27 cellular contexts compared by ENCODE assay signal in the genomic region with DNA sequence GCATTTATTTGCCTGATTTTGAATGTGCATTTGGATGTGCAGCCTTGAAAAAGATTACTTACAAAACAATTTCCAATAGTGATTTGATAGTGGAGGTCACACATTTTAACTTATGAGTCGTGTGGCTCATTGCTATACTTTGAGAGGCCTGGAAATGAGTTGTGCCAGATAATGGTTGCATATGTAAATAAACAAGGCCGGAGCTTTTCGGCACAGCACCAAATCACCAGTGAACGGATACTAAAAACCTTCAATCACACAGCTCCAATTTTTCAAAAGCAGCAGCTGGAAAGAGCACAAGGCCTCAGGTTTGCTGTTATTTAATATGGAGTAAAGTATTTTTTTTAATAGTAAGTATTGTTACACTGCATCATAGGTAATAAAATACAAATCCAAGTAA. TPM values are rescaled to one million over a fixed set of nuclear protein-coding genes. Genes with fewer than 3 reads are reported as not detected.
"Had no signal": no experiment of that assay in that cellular context is flagged by ENCODE, and none has a peak within 500 bp of the region (broad histone marks: within the 10 kb centered on the region; RNA-seq: fewer than 3 reads in every experiment).

No MANE protein-coding gene starts in this region.

- H3K36me3 Mint-ChIP-seq: mesothelial cell of epicardium, naive B cell had no signal

- H3K4me3 ChIP-seq: coronary artery, esophagus squamous epithelium, gastrocnemius medialis, heart right ventricle, left lung, lower lobe of right lung, mucosa of descending colon had no signal

- H3K27ac ChIP-seq: coronary artery, epithelial cell of prostate, esophagus squamous epithelium, gastrocnemius medialis, heart right ventricle, left lung, lower lobe of right lung had no signal

- DNase-seq: dermis blood vessel endothelial cell; effector CD8-positive, alpha-beta T cell; effector memory CD8-positive, alpha-beta T cell; endodermal cell; erythroblast; esophagus squamous epithelium; foreskin fibroblast; foreskin melanocyte; gastrocnemius medialis; glutamatergic neuron; head of caudate nucleus; heart right ventricle; hippocampal formation; left cardiac atrium; left lung; left ventricle myocardium superior; lower lobe of right lung; mucosa of descending colon; naive B cell had no signal

- ATAC-seq: effector memory CD8-positive, alpha-beta T cell; esophagus mucosa; gastrocnemius medialis; heart right ventricle; left cardiac atrium; left lung; left ventricle myocardium superior; lower lobe of right lung; mucosa of descending colon had no signal

- H3K36me3 ChIP-seq: esophagus squamous epithelium, gastrocnemius medialis, heart right ventricle, left lung, lower lobe of right lung had no signal

- H3K27ac Mint-ChIP-seq: effector memory CD8-positive, alpha-beta T cell; mesothelial cell of epicardium; naive B cell had no signal

- H3K4me1 Mint-ChIP-seq: mesothelial cell of epicardium, naive B cell had no signal

- H3K27me3 ChIP-seq: esophagus squamous epithelium, gastrocnemius medialis, heart right ventricle, left lung had no signal

- H3K9me3 Mint-ChIP-seq: effector memory CD8-positive, alpha-beta T cell; mesothelial cell of epicardium had no signal

- H3K9me3 ChIP-seq: esophagus squamous epithelium, gastrocnemius medialis, heart right ventricle, left lung, lower lobe of right lung, mucosa of descending colon had no signal

- H3K4me1 ChIP-seq: esophagus squamous epithelium, gastrocnemius medialis, left lung, lower lobe of right lung had no signal

- H3K4me3 Mint-ChIP-seq: effector memory CD8-positive, alpha-beta T cell; endodermal cell; mesothelial cell of epicardium; naive B cell had no signal

RNA-seq across cellular contexts. Expression of gene NPY5R, which starts 57.2 kb away (rescaled TPM):
- total RNA-seq: dermis blood vessel endothelial cell, esophagus mucosa, gastrocnemius medialis, glomerular endothelial cell, left ventricle myocardium superior, lower lobe of right lung, lung microvascular endothelial cell, mesothelial cell of epicardium, myocyte had no signal
- polyA plus RNA-seq: keratinocyte had no signal
